Comparison of ENCODE assay signal across 15 cellular contexts in the genomic region with DNA sequence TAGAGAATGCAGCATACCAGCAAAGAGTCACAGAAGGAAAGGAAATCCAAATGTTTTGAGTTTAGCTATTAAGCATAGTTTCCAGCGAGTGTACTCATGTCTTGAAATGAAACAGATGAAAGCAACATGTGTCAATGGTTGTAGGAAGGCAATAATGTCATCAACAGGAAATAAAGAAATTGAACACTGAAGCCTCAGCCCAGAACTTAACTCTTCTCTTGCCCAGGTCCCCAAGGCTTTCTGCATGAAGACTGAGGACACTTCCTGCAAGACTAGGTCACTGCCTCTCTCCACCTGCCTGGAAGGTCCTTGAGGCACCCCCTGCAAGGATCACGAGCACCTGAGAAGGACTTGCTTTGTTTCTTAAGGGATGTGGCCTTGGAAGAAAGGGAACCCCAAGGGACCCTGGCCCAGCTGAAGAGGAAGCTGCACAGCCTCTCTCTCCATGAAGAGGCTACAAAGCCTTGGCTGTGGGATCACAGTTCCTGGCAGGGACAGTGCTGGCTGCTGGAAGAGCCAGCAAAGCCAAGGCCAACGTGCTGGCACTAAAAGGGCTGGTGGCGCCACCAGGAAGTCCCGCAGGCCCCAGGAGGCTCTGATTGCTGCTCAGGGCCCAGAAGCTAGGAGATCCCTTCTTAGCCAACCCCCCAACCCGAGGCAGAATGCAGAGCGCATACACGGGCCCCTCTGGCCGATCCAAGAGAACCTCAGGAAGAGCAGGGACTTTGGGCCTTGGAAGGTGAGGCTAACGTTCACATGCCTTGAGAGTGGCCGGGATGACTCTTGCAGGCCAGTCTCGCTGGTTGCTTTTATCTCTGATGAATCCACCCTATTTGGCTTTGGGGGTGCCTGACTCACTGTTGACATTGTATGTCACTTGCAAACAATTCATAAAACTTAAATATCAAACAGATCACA. TPM values are rescaled to one million over a fixed set of nuclear protein-coding genes. Genes with fewer than 3 reads are reported as not detected.
A peak's percentile ranks its signal among the peaks of the same experiment; 100 is the strongest.
DNase-seq lines count a peak whose midpoint lies in the region; ATAC-seq, FAIRE-seq and TF ChIP-seq lines count a peak whose summit lies in the region.
"Had no signal": no experiment of that assay in that cellular context is flagged by ENCODE, and none has a peak within 500 bp of the region (broad histone marks: within the 10 kb centered on the region; RNA-seq: fewer than 3 reads in every experiment).

No MANE protein-coding gene starts in this region.

- no peaks in the 10 kb centered on the region for H3K9me2 ChIP-seq in GM23248 (ENCODE audit: insufficient read depth)

- CTCF ChIA-PET in HEK293T (lab: Yijun Ruan, JAX), result no interaction called here

- H2AFZ ChIP-seq in GM23248, result no peak overlapping the region
- H2AFZ ChIP-seq: PC-9 had no signal

- no peak for TF ChIP-seq EP300 in upper lobe of left lung (IDR thresholded peaks at IDR 0.05)

- TF ChIP-seq CTCF in body of pancreas (IDR thresholded peaks at IDR 0.05), result no peak
- no peak for TF ChIP-seq CTCF in pancreas (IDR thresholded peaks at IDR 0.05)
- no peak for TF ChIP-seq CTCF in upper lobe of left lung (IDR thresholded peaks at IDR 0.05)

- H3K4me1 ChIP-seq in GM23248 (ENCODE audit: insufficient read depth), result no peaks in the 10 kb centered on the region
- H3K4me1 ChIP-seq in body of pancreas, result peaks cover 29% of the 10 kb centered on the region
- H3K4me1 ChIP-seq in pancreas, result peaks cover 5 to 21% (median 12%) of the 10 kb centered on the region in 3 donors
- peaks cover 9 to 23% (median 15%) of the 10 kb centered on the region in 4 donors for H3K4me1 ChIP-seq in upper lobe of left lung

- no peak for FAIRE-seq in pancreas (lab: Jason Lieb, UNC)

- H3K27ac ChIP-seq in GM23248, result no peak overlapping the region
- H3K27ac ChIP-seq in body of pancreas, result peak overlapping the region; percentile 22 to 58 (median 35)
- H3K27ac ChIP-seq in pancreas, result peak overlapping the region in 3 of 4 donors; percentile 3 to 40 (median 34)
- H3K27ac ChIP-seq in upper lobe of left lung, result no peak overlapping the region
- H3K27ac ChIP-seq: 22Rv1, PC-9 had no signal

- H3K4me3 ChIP-seq in GM23248 (no peak overlapping the region), body of pancreas (no peak overlapping the region), pancreas (no peak overlapping the region), upper lobe of left lung (no peak overlapping the region)
- H3K4me3 ChIP-seq: PC-9 had no signal

- POLR2A ChIA-PET in HEK293T (lab: Yijun Ruan, JAX), result no interaction called here

- H3K9ac ChIP-seq in GM23248, result no peak overlapping the region

- no peaks in the 10 kb centered on the region for H3K36me3 ChIP-seq in GM23248 (ENCODE audit: low read depth)
- no peaks in the 10 kb centered on the region for H3K36me3 ChIP-seq in body of pancreas (replicated peaks in 1 of 2; ENCODE audit: insufficient read depth in 1 of 2, low read depth in 2 of 2)
- H3K36me3 ChIP-seq in pancreas, result no peaks in the 10 kb centered on the region
- no peaks in the 10 kb centered on the region for H3K36me3 ChIP-seq in upper lobe of left lung

- WGBS in GM23248 (ENCODE audit: low coverage in 1 of 2, low lambda C conversion rate in 2 of 2, missing lambda C conversion rate in 2 of 2), 2 experiments, result 24 to 25% methylated on average over 12 of the region's 12 CpGs
- WGBS in body of pancreas, 2 donors, result 62 to 66% methylated on average over 6 to 12 of the region's 12 CpGs
- WGBS in pancreas, 2 donors, result 63 to 68% methylated on average over 12 of the region's 12 CpGs
- 83 to 86% methylated on average over 11 of the region's 12 CpGs for WGBS in upper lobe of left lung, 2 donors

- H3K9me3 ChIP-seq in GM23248 (ENCODE audit: low read depth) (no peaks in the 10 kb centered on the region), body of pancreas (no peaks in the 10 kb centered on the region), pancreas (no peaks in the 10 kb centered on the region), upper lobe of left lung (no peaks in the 10 kb centered on the region)

- DNase-seq in DMS53 (lab: John Stamatoyannopoulos, UW) (peak; percentile 38), DMS53 treated with DMSO at 0.1 percent for 48 hours (lab: John Stamatoyannopoulos, UW; ENCODE audit: unreplicated experiment) (no peak), GM23248 (peak; percentile 41), body of pancreas (peak; percentile 52 to 71 (median 62)), pancreas (peak; percentile 47 to 83 (median 60)), upper lobe of left lung (no peak), midbrain (lab: John Stamatoyannopoulos, UW) (no peak), HEK293T (ENCODE audit: extremely low spot score) (no peak)
- DNase-seq: activated B cell treated with CpG ODN at 0.5 μM for 24 hours; activated effector memory CD4-positive, alpha-beta T cell treated with Interleukin-2 at 50 U/mL for 16 hours; kidney glomerular epithelial cell; NCI-H1417 treated with DMSO at 0.1 percent for 48 hours; PC-9; stimulated activated CD4-positive, alpha-beta T cell treated with anti-CD3 and anti-CD28 coated beads, Interleukin-4, amount 100 ng/mL, for 24 hours had no signal

- no peaks in the 10 kb centered on the region for H4K20me1 ChIP-seq in GM23248 (ENCODE audit: insufficient read depth)

- H3K4me2 ChIP-seq in GM23248 (ENCODE audit: unreplicated experiment), result no peak overlapping the region
- H3K4me2 ChIP-seq: PC-9 had no signal

- in situ Hi-C loops in GM23248 (cut with MboI), result no loop called here

- peak; percentile 68 for ATAC-seq in body of pancreas
- ATAC-seq in pancreas, result peak; percentile 73 to 86 (median 78)
- ATAC-seq in upper lobe of left lung (ENCODE audit: low FRiP score in 2 of 2), result no peak

- H3F3A ChIP-seq in GM23248 (ENCODE audit: insufficient read depth), result no peaks in the 10 kb centered on the region

- H3K27me3 ChIP-seq in GM23248 (replicated peaks; ENCODE audit: insufficient read depth) (no peaks in the 10 kb centered on the region), body of pancreas (no peaks in the 10 kb centered on the region), pancreas (no peaks in the 10 kb centered on the region), upper lobe of left lung (no peaks in the 10 kb centered on the region)

- TF ChIP-seq POLR2A in body of pancreas (IDR thresholded peaks at IDR 0.05) (no peak), upper lobe of left lung (IDR thresholded peaks at IDR 0.05) (no peak)

- intact Hi-C loops in body of pancreas (cut with DNase I) (no loop called here), pancreas (cut with DNase I) (no loop called here)

- no peaks in the 10 kb centered on the region for H3K79me2 ChIP-seq in GM23248 (ENCODE audit: insufficient read depth)

TF ChIP-seq in HEK293T, 16 proteins besides CTCF, POLR2A, EP300 and RAD21:
- TF ChIP-seq TARDBP (IDR thresholded peaks at IDR 0.05) (no peak), BHLHE40 (IDR thresholded peaks at IDR 0.05; ENCODE audit: borderline replicate concordance) (no peak), FOXM1 (IDR thresholded peaks at IDR 0.05; ENCODE audit: borderline replicate concordance) (no peak), L3MBTL2 (conservative IDR thresholded peaks at IDR 0.05) (no peak), FOXK2 (IDR thresholded peaks at IDR 0.05) (no peak), HDGF (IDR thresholded peaks at IDR 0.05; ENCODE audit: borderline replicate concordance) (no peak), ELF4 (IDR thresholded peaks at IDR 0.05) (no peak), ZNF384 (IDR thresholded peaks at IDR 0.05) (no peak), FOXA1 (IDR thresholded peaks at IDR 0.05) (no peak), NFRKB (IDR thresholded peaks at IDR 0.05) (no peak), ARNT (IDR thresholded peaks at IDR 0.05) (no peak), SP1 (IDR thresholded peaks at IDR 0.05) (no peak), CTBP1 (IDR thresholded peaks at IDR 0.05; ENCODE audit: borderline replicate concordance) (no peak), LEF1 (IDR thresholded peaks at IDR 0.05; ENCODE audit: borderline replicate concordance) (no peak), SUZ12 (IDR thresholded peaks at IDR 0.05) (no peak)
- TF ChIP-seq, protein P1, sequence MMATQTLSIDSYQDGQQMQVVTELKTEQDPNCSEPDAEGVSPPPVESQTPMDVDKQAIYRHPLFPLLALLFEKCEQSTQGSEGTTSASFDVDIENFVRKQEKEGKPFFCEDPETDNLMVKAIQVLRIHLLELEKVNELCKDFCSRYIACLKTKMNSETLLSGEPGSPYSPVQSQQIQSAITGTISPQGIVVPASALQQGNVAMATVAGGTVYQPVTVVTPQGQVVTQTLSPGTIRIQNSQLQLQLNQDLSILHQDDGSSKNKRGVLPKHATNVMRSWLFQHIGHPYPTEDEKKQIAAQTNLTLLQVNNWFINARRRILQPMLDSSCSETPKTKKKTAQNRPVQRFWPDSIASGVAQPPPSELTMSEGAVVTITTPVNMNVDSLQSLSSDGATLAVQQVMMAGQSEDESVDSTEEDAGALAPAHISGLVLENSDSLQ (IDR thresholded peaks at IDR 0.05), result no peak

RNA-seq across cellular contexts. Expression of gene AXIN2, which starts 23.4 kb away (rescaled TPM):
- 2.3 and 2.4 TPM in 2 replicates for total RNA-seq in GM23248 (2014; rRNA removed; shearing (Covaris generic))
- 0.46 and 0.94 TPM in 2 replicates for polyA plus RNA-seq in GM23248 (2016; fragmentation: Nextera tagmentation; extraction: Ambion mirVana)
- 10 to 100 TPM in 1 of 2 donors, 1 to 10 TPM in 1; 5.4 to 16.2 TPM for total RNA-seq in body of pancreas
- total RNA-seq in pancreas, result 10 to 100 TPM in 1 of 6 donors, 1 to 10 TPM in 5; 2.6 to 13.1 (median 4.2) TPM
- 1 to 10 TPM; 2.5 to 3.1 TPM for polyA plus RNA-seq in pancreas
- 100 to 1,000 TPM in 1 of 6 donors, 10 to 100 TPM in 5; 48.0 to 135 (median 68.9) TPM for total RNA-seq in upper lobe of left lung

Comparison
In these comparisons a context has a peak if more than half of its experiments do, and no peak if none do; other contexts are left out.
1. DNase-seq: peak in DMS53 (single experiment), GM23248 (single experiment), body of pancreas (4 of 4) and pancreas (6 of 6); none in DMS53 treated with DMSO at 0.1 percent for 48 hours (single experiment), upper lobe of left lung (0 of 2), midbrain (single experiment) and HEK293T (single experiment).
2. H3K27ac ChIP-seq: peak in body of pancreas (4 of 4) and pancreas (3 of 4); none in GM23248 (single experiment) and upper lobe of left lung (0 of 4).
3. ATAC-seq: peak in body of pancreas (single experiment) and pancreas (4 of 4); none in upper lobe of left lung (0 of 2).